Comparison of ENCODE assay signal across 18 cellular contexts in genomic region chr6:111752476-111752875, GRCh38.
DNase-seq lines count a peak whose midpoint lies in the region; ATAC-seq, FAIRE-seq and TF ChIP-seq lines count a peak whose summit lies in the region.
"Had no signal": no experiment of that assay in that cellular context is flagged by ENCODE, and none has a peak within 500 bp of the region (broad histone marks: within the 10 kb centered on the region; RNA-seq: fewer than 3 reads in every experiment).

No MANE protein-coding gene starts in this region.

- no peak overlapping the region for H3K14ac ChIP-seq in H1 (ENCODE audit: insufficient read length)

- H3K4me1 ChIP-seq in H1 (replicated peaks in 1 of 4; ENCODE audit: control insufficient read depth in 3 of 4, insufficient read depth in 4 of 4, low read length in 3 of 4) (peaks cover 2 to 12% (median 11%) of the 10 kb centered on the region in 4 experiments; a peak in 5 of 7 replicates), SK-N-SH (ENCODE audit: control insufficient read depth in 1 of 2, insufficient read depth in 2 of 2, low read depth in 1 of 2, low read length in 1 of 2) (peaks cover 2 to 5% of the 10 kb centered on the region in 2 experiments; a peak in 3 of 4 replicates)
- H3K4me1 ChIP-seq: Caco-2 had no signal

- DNase-seq in activated CD4-positive, alpha-beta T cell treated with anti-CD3 and anti-CD28 coated beads, Interleukin-2, amount 10 ng/mL, durations not matched to agents 7 days and 5 days = no peak
- no peak for DNase-seq in activated CD4-positive, alpha-beta T cell treated with anti-CD3 and anti-CD28 coated beads for 4 hours
- no peak for DNase-seq in T-helper 17 cell
- no peak for DNase-seq in H1 (ENCODE audit: low read depth in 1 of 2, low spot score in 2 of 2)
- DNase-seq in SK-N-SH = no peak
- no peak for DNase-seq in HTR-8/SVneo (ENCODE audit: insufficient read length, low spot score)
- DNase-seq in kidney glomerular epithelial cell (lab: John Stamatoyannopoulos, UW) = no peak
- DNase-seq: Caco-2, dermis blood vessel endothelial cell, GF-D8, islet precursor cell, NCI-H187, NCI-H524 treated with DMSO at 0.1 percent for 48 hours had no signal

- H3K27me3 ChIP-seq in H1 (replicated peaks in 1 of 4; ENCODE audit: control insufficient read depth in 3 of 4, extremely low read depth in 1 of 4, insufficient read depth in 3 of 4, low read length in 3 of 4) (no peaks in the 10 kb centered on the region), SK-N-SH (ENCODE audit: insufficient read depth) (no peaks in the 10 kb centered on the region)
- H3K27me3 ChIP-seq: esophagus muscularis mucosa had no signal

- H4K5ac ChIP-seq in H1 (ENCODE audit: insufficient read length, low read depth, low read length) = peak overlapping the region; percentile 31

- H2BK5ac ChIP-seq in H1 (ENCODE audit: low read depth, low read length) = no peak overlapping the region; the same call in 1 of the 2 replicates

- FAIRE-seq in H1 (lab: Jason Lieb, UNC) = no peak
- FAIRE-seq in HTR-8/SVneo (lab: Jason Lieb, UNC) = no peak
- FAIRE-seq: astrocyte had no signal

- TF ChIP-seq CTCF in H1 (IDR thresholded peaks at IDR 0.05; ENCODE audit: control extremely low read depth in 1 of 3, insufficient read depth in 1 of 3, low read depth in 1 of 3, low read length in 3 of 3) (no peak), SK-N-SH (IDR thresholded peaks at IDR 0.05) (no peak)

- H3K4me1 Mint-ChIP-seq in activated CD4-positive, alpha-beta T cell treated with anti-CD3 and anti-CD28 coated beads, Interleukin-2, amount 10 ng/mL, durations not matched to agents 7 days and 5 days = peaks cover 91% of the 10 kb centered on the region
- H3K4me1 Mint-ChIP-seq in T-helper 17 cell = peaks cover 70% of the 10 kb centered on the region
- peaks cover 64% of the 10 kb centered on the region for H3K4me1 Mint-ChIP-seq in stimulated activated memory B cell treated with anti-CD40 and anti-IgM and Interleukin-4, amounts not matched to agents 10 μg/mL and 1 μg/mL and 100 μg/mL, for 72 hours

- no peaks in the 10 kb centered on the region for H3K36me3 ChIP-seq in H1 (ENCODE audit: control insufficient read depth in 2 of 4, insufficient read depth in 4 of 4, low read length in 3 of 4)
- H3K36me3 ChIP-seq in SK-N-SH (replicated peaks in 1 of 2; ENCODE audit: control insufficient read depth in 1 of 2, insufficient read depth in 2 of 2, low read length in 1 of 2) = no peaks in the 10 kb centered on the region
- H3K36me3 ChIP-seq: esophagus muscularis mucosa had no signal

- H3K27ac Mint-ChIP-seq in activated CD4-positive, alpha-beta T cell treated with anti-CD3 and anti-CD28 coated beads, Interleukin-2, amount 10 ng/mL, durations not matched to agents 7 days and 5 days = peak overlapping the region; percentile 83
- H3K27ac Mint-ChIP-seq in T-helper 17 cell = peak overlapping the region; percentile 100
- H3K27ac Mint-ChIP-seq in stimulated activated memory B cell treated with anti-CD40 and anti-IgM and Interleukin-4, amounts not matched to agents 10 μg/mL and 1 μg/mL and 100 μg/mL, for 72 hours = peak overlapping the region; percentile 44
- H3K27ac Mint-ChIP-seq: mesothelial cell of epicardium had no signal

- no peak for ATAC-seq in T-helper 17 cell
- ATAC-seq in stimulated activated memory B cell treated with anti-CD40 and anti-IgM and Interleukin-4, amounts not matched to agents 10 μg/mL and 1 μg/mL and 100 μg/mL, for 72 hours = no peak

- TF ChIP-seq RAD21 in H1 (IDR thresholded peaks at IDR 0.05 in 1 of 2, conservative IDR thresholded peaks at IDR 0.05 in 1 of 2; ENCODE audit: low read depth in 2 of 2, low read length in 2 of 2) = no peak
- no peak for TF ChIP-seq RAD21 in SK-N-SH (IDR thresholded peaks at IDR 0.05; ENCODE audit: low read length)

- H3K9me3 Mint-ChIP-seq in activated CD4-positive, alpha-beta T cell treated with anti-CD3 and anti-CD28 coated beads, Interleukin-2, amount 10 ng/mL, durations not matched to agents 7 days and 5 days = peaks cover 12% of the 10 kb centered on the region
- no peaks in the 10 kb centered on the region for H3K9me3 Mint-ChIP-seq in stimulated activated memory B cell treated with anti-CD40 and anti-IgM and Interleukin-4, amounts not matched to agents 10 μg/mL and 1 μg/mL and 100 μg/mL, for 72 hours

- no peak for TF ChIP-seq POLR2A in H1 (IDR thresholded peaks at IDR 0.05; ENCODE audit: control extremely low read depth in 1 of 2, low read depth in 2 of 2, low read length in 2 of 2)

- no peak overlapping the region for H3K4me3 Mint-ChIP-seq in activated CD4-positive, alpha-beta T cell treated with anti-CD3 and anti-CD28 coated beads, Interleukin-2, amount 10 ng/mL, durations not matched to agents 7 days and 5 days
- peak overlapping the region; percentile 8 for H3K4me3 Mint-ChIP-seq in T-helper 17 cell
- no peak overlapping the region for H3K4me3 Mint-ChIP-seq in stimulated activated memory B cell treated with anti-CD40 and anti-IgM and Interleukin-4, amounts not matched to agents 10 μg/mL and 1 μg/mL and 100 μg/mL, for 72 hours
- H3K4me3 Mint-ChIP-seq: mesothelial cell of epicardium had no signal

- H3K9ac ChIP-seq in H1 (replicated peaks in 1 of 4; ENCODE audit: extremely low read depth in 1 of 4, low read depth in 3 of 4, low read length in 3 of 4) (no peak overlapping the region), SK-N-SH (no peak overlapping the region)

- peaks cover 68% of the 10 kb centered on the region for H3K36me3 Mint-ChIP-seq in activated CD4-positive, alpha-beta T cell treated with anti-CD3 and anti-CD28 coated beads, Interleukin-2, amount 10 ng/mL, durations not matched to agents 7 days and 5 days (ENCODE audit: low read depth)
- H3K36me3 Mint-ChIP-seq in T-helper 17 cell (ENCODE audit: low read depth) = peaks cover 17% of the 10 kb centered on the region
- H3K36me3 Mint-ChIP-seq in stimulated activated memory B cell treated with anti-CD40 and anti-IgM and Interleukin-4, amounts not matched to agents 10 μg/mL and 1 μg/mL and 100 μg/mL, for 72 hours = peaks cover 48% of the 10 kb centered on the region

- no peak overlapping the region for H3K4ac ChIP-seq in H1 (replicated peaks; ENCODE audit: insufficient read length, low read depth, low read length)

- H3K4me2 ChIP-seq in H1 (ENCODE audit: insufficient read depth in 1 of 2, low read depth in 2 of 2, low read length in 2 of 2) (no peak overlapping the region), SK-N-SH (no peak overlapping the region)

- H3K23me2 ChIP-seq in H1 (ENCODE audit: low read depth, low read length) = peaks cover 2% of the 10 kb centered on the region; the same call in 1 of the 2 replicates

- H3K56ac ChIP-seq in H1 (replicated peaks; ENCODE audit: insufficient read length, low read depth, low read length) = no peak overlapping the region

- no peaks in the 10 kb centered on the region for H3K27me3 Mint-ChIP-seq in activated CD4-positive, alpha-beta T cell treated with anti-CD3 and anti-CD28 coated beads, Interleukin-2, amount 10 ng/mL, durations not matched to agents 7 days and 5 days
- no peaks in the 10 kb centered on the region for H3K27me3 Mint-ChIP-seq in T-helper 17 cell
- no peaks in the 10 kb centered on the region for H3K27me3 Mint-ChIP-seq in stimulated activated memory B cell treated with anti-CD40 and anti-IgM and Interleukin-4, amounts not matched to agents 10 μg/mL and 1 μg/mL and 100 μg/mL, for 72 hours

- peaks cover 0 to 3% of the 10 kb centered on the region in 2 experiments; a peak in 3 of 4 replicates for H3K79me2 ChIP-seq in H1 (ENCODE audit: control insufficient read depth in 1 of 2, insufficient read depth in 2 of 2, low read length in 2 of 2)
- H3K79me2 ChIP-seq in SK-N-SH (ENCODE audit: insufficient read depth) = peaks cover 5% of the 10 kb centered on the region; the same call in 1 of the 2 replicates

- peaks cover 8% of the 10 kb centered on the region for H3K9me3 ChIP-seq in T-helper 17 cell (ENCODE audit: control insufficient read depth, low read length, poor library complexity, severe bottlenecking)
- H3K9me3 ChIP-seq in H1 (ENCODE audit: insufficient read depth in 2 of 2, low read depth in 1 of 2, low read length in 1 of 2) = no peaks in the 10 kb centered on the region
- no peaks in the 10 kb centered on the region for H3K9me3 ChIP-seq in SK-N-SH
- H3K9me3 ChIP-seq: Caco-2, esophagus muscularis mucosa had no signal

- H2BK20ac ChIP-seq in H1 (ENCODE audit: low read length) = no peak overlapping the region; the same call in 1 of the 2 replicates

- H3F3A ChIP-seq in SK-N-SH (replicated peaks; ENCODE audit: insufficient read depth) = peaks cover 6% of the 10 kb centered on the region

- H3K27ac ChIP-seq in H1 (ENCODE audit: low read depth, low read length) (no peak overlapping the region), SK-N-SH (ENCODE audit: low read depth in 2 of 2, low read length in 1 of 2) (no peak overlapping the region)
- H3K27ac ChIP-seq: VCaP had no signal

- no peak overlapping the region for H4K8ac ChIP-seq in H1 (ENCODE audit: extremely low read depth, insufficient read depth, low read length)

- H2BK12ac ChIP-seq in H1 (ENCODE audit: low read depth, low read length) = peak overlapping the region; percentile 64; the same call in 1 of the 2 replicates

- no peaks in the 10 kb centered on the region for H3K79me1 ChIP-seq in H1 (ENCODE audit: low read depth, low read length)

- H3K23ac ChIP-seq in H1 (ENCODE audit: insufficient read length) = no peak overlapping the region

- CTCF ChIA-PET in activated CD4-positive, alpha-beta T cell treated with anti-CD3 and anti-CD28 coated beads, Interleukin-2, amount 10 ng/mL, durations not matched to agents 7 days and 5 days (lab: Charles Lee) = interaction anchor here (0.6 to 3.0 kb wide), 12 partner anchors 11 to 291 kb away, joined by 3 to 23 read pairs (median 3); no protein-coding TSS in a partner anchor
- CTCF ChIA-PET in H1 (lab: Charles Lee; ENCODE audit: partially characterized antibody) (interaction anchor here (1.0 to 2.0 kb wide), 5 partner anchors 9 to 31 kb away, joined by 4 to 12 read pairs (median 4); no protein-coding TSS in a partner anchor), SK-N-SH (lab: Yijun Ruan, JAX) (interaction anchor here (0.6 to 1.3 kb wide), 4 partner anchors 8 to 291 kb away, joined by 3 read pairs; no protein-coding TSS in a partner anchor)

- POLR2A ChIA-PET in activated CD4-positive, alpha-beta T cell treated with anti-CD3 and anti-CD28 coated beads, Interleukin-2, amount 10 ng/mL, durations not matched to agents 7 days and 5 days (lab: Charles Lee) = no interaction called here
- POLR2A ChIA-PET in H1 (lab: Charles Lee; ENCODE audit: partially characterized antibody) = interaction anchor here (0.6 to 1.3 kb wide), 2 partner anchors 18 to 23 kb away, joined by 3 to 4 read pairs; no protein-coding TSS in a partner anchor
- POLR2A ChIA-PET in SK-N-SH (lab: Yijun Ruan, JAX) = no interaction called here

- H2BK120ac ChIP-seq in H1 (replicated peaks; ENCODE audit: low read depth, low read length) = peak overlapping the region; percentile 70

- H3K4me3 ChIP-seq in H1 (ENCODE audit: extremely low read depth in 1 of 4, insufficient read depth in 2 of 4, low read depth in 3 of 4, low read length in 4 of 4) (no peak overlapping the region), SK-N-SH (ENCODE audit: low read depth in 2 of 2, low read length in 1 of 2) (no peak overlapping the region)
- H3K4me3 ChIP-seq: esophagus muscularis mucosa had no signal

- H3K18ac ChIP-seq in H1 (ENCODE audit: extremely low read depth, low read length) = no peak overlapping the region

- peak overlapping the region; percentile 67 for H4K91ac ChIP-seq in H1 (replicated peaks; ENCODE audit: insufficient read length, low read length)

- H3K9me2 ChIP-seq in SK-N-SH = no peaks in the 10 kb centered on the region

- H2AFZ ChIP-seq in H1 (ENCODE audit: low read length) (no peak overlapping the region), SK-N-SH (ENCODE audit: low read depth) (no peak overlapping the region)

- no peak for TF ChIP-seq EP300 in H1 (IDR thresholded peaks at IDR 0.05; ENCODE audit: borderline replicate concordance in 1 of 2, low read depth in 2 of 2, low read length in 2 of 2)
- no peak for TF ChIP-seq EP300 in SK-N-SH (IDR thresholded peaks at IDR 0.05; ENCODE audit: borderline replicate concordance in 1 of 2, low read depth in 1 of 2, low read length in 1 of 2)

- no peaks in the 10 kb centered on the region for H4K20me1 ChIP-seq in H1 (replicated peaks in 1 of 2; ENCODE audit: control insufficient read depth in 1 of 2, insufficient read depth in 2 of 2, low read length in 2 of 2)
- no peaks in the 10 kb centered on the region for H4K20me1 ChIP-seq in SK-N-SH (ENCODE audit: insufficient read depth)

- no peak overlapping the region; the same call in 1 of the 2 replicates for H2AK5ac ChIP-seq in H1 (ENCODE audit: low read depth, low read length)

- no peak overlapping the region for H2BK15ac ChIP-seq in H1 (ENCODE audit: low read length)

Comparison
In these comparisons a context has a peak if more than half of its experiments do, and no peak if none do; other contexts are left out.
1. H3K27ac Mint-ChIP-seq: peak in every context shown above with its lines; median percentile 100 in T-helper 17 cell; 83 in activated CD4-positive, alpha-beta T cell treated with anti-CD3 and anti-CD28 coated beads, Interleukin-2, amount 10 ng/mL, durations not matched to agents 7 days and 5 days; 44 in stimulated activated memory B cell treated with anti-CD40 and anti-IgM and Interleukin-4, amounts not matched to agents 10 μg/mL and 1 μg/mL and 100 μg/mL, for 72 hours.